ENCODE assay signal across 1 cellular context in the genomic region with DNA sequence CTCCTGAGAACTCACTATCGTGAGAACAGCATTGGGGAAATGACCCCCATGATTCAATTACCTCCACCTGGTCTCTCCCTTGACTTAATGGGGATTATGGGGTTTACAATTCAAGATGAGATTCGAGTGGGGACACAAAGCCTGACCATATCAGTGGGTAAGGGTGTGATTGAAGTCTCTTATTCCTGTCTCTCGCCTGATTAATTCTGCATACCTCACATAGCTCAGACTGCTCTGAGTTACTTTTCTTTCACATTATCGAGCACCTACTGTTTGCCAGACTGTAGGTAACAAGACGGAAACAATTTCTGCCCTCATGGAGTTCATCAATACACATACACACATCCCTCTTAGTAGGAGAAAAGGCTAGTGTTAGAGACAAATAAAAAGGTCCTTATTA.
TF ChIP-seq lines count a peak whose summit lies in the region.

No MANE protein-coding gene starts in this region.

TF ChIP-seq in K562, 482 proteins besides CTCF, POLR2A, EP300 and RAD21:
- TF ChIP-seq, protein P1, sequence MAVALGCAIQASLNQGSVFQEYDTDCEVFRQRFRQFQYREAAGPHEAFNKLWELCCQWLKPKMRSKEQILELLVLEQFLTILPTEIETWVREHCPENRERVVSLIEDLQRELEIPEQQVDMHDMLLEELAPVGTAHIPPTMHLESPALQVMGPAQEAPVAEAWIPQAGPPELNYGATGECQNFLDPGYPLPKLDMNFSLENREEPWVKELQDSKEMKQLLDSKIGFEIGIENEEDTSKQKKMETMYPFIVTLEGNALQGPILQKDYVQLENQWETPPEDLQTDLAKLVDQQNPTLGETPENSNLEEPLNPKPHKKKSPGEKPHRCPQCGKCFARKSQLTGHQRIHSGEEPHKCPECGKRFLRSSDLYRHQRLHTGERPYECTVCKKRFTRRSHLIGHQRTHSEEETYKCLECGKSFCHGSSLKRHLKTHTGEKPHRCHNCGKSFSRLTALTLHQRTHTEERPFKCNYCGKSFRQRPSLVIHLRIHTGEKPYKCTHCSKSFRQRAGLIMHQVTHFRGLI (CRISPR knock-in tag; IDR thresholded peaks at IDR 0.05) = no peak
- TF ChIP-seq TCF7 (IDR thresholded peaks at IDR 0.05; ENCODE audit: borderline replicate concordance) = no peak
- no peak for TF ChIP-seq GTF2A2 (tag; IDR thresholded peaks at IDR 0.05)
- TF ChIP-seq BACH1 (tag; IDR thresholded peaks at IDR 0.05) = no peak
- no peak for TF ChIP-seq CEBPB (tag; IDR thresholded peaks at IDR 0.05)
